Comparison of ENCODE assay signal across 13 cellular contexts in the genomic region with DNA sequence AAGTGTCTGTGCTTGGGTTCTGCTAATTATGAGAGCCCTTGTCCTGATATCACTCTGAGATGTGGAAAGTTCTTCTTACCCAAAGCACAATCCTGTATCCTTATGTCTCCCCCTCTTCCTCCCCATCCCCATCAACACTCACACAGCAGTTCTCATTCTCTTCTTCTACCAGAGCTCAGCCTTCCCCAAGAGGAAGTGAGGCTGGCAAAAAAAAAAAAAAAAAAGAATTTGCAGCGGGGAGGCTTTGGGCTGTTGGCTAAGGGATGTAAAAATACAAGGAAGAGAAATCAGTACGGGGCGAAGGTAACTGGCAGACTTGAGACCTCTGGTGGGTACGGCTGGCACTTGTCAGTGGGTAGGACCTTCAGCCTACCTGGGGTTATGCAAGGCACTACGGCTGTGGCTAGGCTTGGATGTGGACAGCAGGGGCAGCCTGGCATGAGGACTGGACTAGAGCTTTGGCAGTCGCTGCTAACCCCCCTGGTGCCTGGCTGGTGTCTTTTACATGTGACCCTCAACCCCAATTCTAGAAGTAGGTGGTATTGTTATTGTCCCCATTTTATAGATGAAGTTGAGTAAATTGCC. TPM values are rescaled to one million over a fixed set of nuclear protein-coding genes. Genes with fewer than 3 reads are reported as not detected.
A peak's percentile ranks its signal among the peaks of the same experiment; 100 is the strongest.
DNase-seq lines count a peak whose midpoint lies in the region; ATAC-seq and TF ChIP-seq lines count a peak whose summit lies in the region.
"Had no signal": no experiment of that assay in that cellular context is flagged by ENCODE, and none has a peak within 500 bp of the region (broad histone marks: within the 10 kb centered on the region; RNA-seq: fewer than 3 reads in every experiment).

No MANE protein-coding gene starts in this region.

- H3K27me3 ChIP-seq in Caco-2 (replicated peaks; ENCODE audit: control insufficient read depth, insufficient read depth, low read length) (no peaks in the 10 kb centered on the region), H7 (ENCODE audit: control insufficient read depth, insufficient read depth, low read length) (peaks cover 9% of the 10 kb centered on the region)
- H3K27me3 ChIP-seq: foreskin keratinocyte had no signal

- H3K27me3 Mint-ChIP-seq in Caco-2 (ENCODE audit: insufficient read depth, unreplicated experiment): no peaks in the 10 kb centered on the region

- ATAC-seq in GM21528 (IDR thresholded peaks at IDR 0.05; ENCODE audit: low FRiP score, unreplicated experiment): no peak
- ATAC-seq: foreskin keratinocyte; GM12878; stimulated activated effector memory CD8-positive, alpha-beta T cell treated with anti-CD3 and anti-CD28 coated beads, Interleukin-12 subunit alpha, Interleukin-12 subunit beta, amount 100 ng/mL, for 72 hours had no signal

- CTCF ChIA-PET in Caco-2 (lab: Charles Lee): interaction anchor here (0.7 to 1.0 kb wide), 2 partner anchors 40 to 344 kb away, joined by 3 read pairs; no protein-coding TSS in a partner anchor

- H3K4me3 Mint-ChIP-seq in Caco-2 (ENCODE audit: unreplicated experiment): no peak overlapping the region
- H3K4me3 Mint-ChIP-seq: stimulated activated effector memory CD8-positive, alpha-beta T cell treated with anti-CD3 and anti-CD28 coated beads, Interleukin-12 subunit alpha, Interleukin-12 subunit beta, amount 100 ng/mL, for 72 hours had no signal

- H3K27ac Mint-ChIP-seq in Caco-2 (ENCODE audit: unreplicated experiment): peak overlapping the region; percentile 64
- H3K27ac Mint-ChIP-seq: stimulated activated effector memory CD8-positive, alpha-beta T cell treated with anti-CD3 and anti-CD28 coated beads, Interleukin-12 subunit alpha, Interleukin-12 subunit beta, amount 100 ng/mL, for 72 hours had no signal

- DNase-seq in Caco-2 (no peak), mesenteric fat pad (ENCODE audit: low spot score) (peak; percentile 47), Ammon's horn (ENCODE audit: low spot score) (no peak), H4 (ENCODE audit: low spot score) (no peak), H7 (no peak)
- DNase-seq in activated CD8-positive, alpha-beta memory T cell treated with anti-CD3 and anti-CD28 coated beads, Interleukin-2, amount 50 U/mL, for 48 hours: peak; percentile 51
- DNase-seq: foreskin keratinocyte had no signal

- intact Hi-C loops in Caco-2 (cut with micrococcal nuclease; ENCODE audit: unreplicated experiment): loop anchor here (1.0 kb wide), 1 partner anchor 28 kb away; no protein-coding TSS in a partner anchor

- peaks cover 27% of the 10 kb centered on the region for H3K4me1 Mint-ChIP-seq in Caco-2 (ENCODE audit: low read depth, unreplicated experiment)

- H3K4me1 ChIP-seq in Caco-2: peaks cover 42% of the 10 kb centered on the region
- H3K4me1 ChIP-seq: foreskin keratinocyte had no signal

- no peak for TF ChIP-seq CTCF in C4-2B (conservative IDR thresholded peaks at IDR 0.05)
- TF ChIP-seq CTCF in Caco-2 (IDR thresholded peaks at IDR 0.05; ENCODE audit: insufficient read depth in 1 of 2, low read depth in 1 of 2, low read length in 1 of 2, severe bottlenecking in 1 of 2, unreplicated experiment in 1 of 2): no peak

- H3K9me3 ChIP-seq in Caco-2: no peaks in the 10 kb centered on the region

- H3K36me3 Mint-ChIP-seq in Caco-2 (ENCODE audit: insufficient read depth, unreplicated experiment): no peaks in the 10 kb centered on the region
- H3K36me3 Mint-ChIP-seq: stimulated activated effector memory CD8-positive, alpha-beta T cell treated with anti-CD3 and anti-CD28 coated beads, Interleukin-12 subunit alpha, Interleukin-12 subunit beta, amount 100 ng/mL, for 72 hours had no signal

- H3K27ac ChIP-seq in C4-2B: peak overlapping the region; percentile 66
- H3K27ac ChIP-seq: foreskin keratinocyte, KMS-11 had no signal

- POLR2A ChIA-PET in Caco-2 (lab: Charles Lee): interaction anchor here (0.7 kb wide), 1 partner anchor 18 kb away, joined by 8 read pairs; no protein-coding TSS in a partner anchor

- no TSS peak for BruUV-seq in Caco-2 (replicated peaks; lab: Mats Ljungman, UMichigan)

- no peaks in the 10 kb centered on the region for H3K36me3 ChIP-seq in Caco-2 (ENCODE audit: control insufficient read depth, insufficient read depth, low read length)
- no peaks in the 10 kb centered on the region for H3K36me3 ChIP-seq in H7 (replicated peaks; ENCODE audit: control insufficient read depth, insufficient read depth, low read length)

- H3K4me3 ChIP-seq in Caco-2 (ENCODE audit: low read depth, low read length) (no peak overlapping the region), H7 (ENCODE audit: insufficient read depth, low read depth, low read length) (no peak overlapping the region)
- H3K4me3 ChIP-seq: GM12878 had no signal

- H3K9me3 Mint-ChIP-seq in Caco-2 (ENCODE audit: unreplicated experiment): no peaks in the 10 kb centered on the region
- H3K9me3 Mint-ChIP-seq: stimulated activated effector memory CD8-positive, alpha-beta T cell treated with anti-CD3 and anti-CD28 coated beads, Interleukin-12 subunit alpha, Interleukin-12 subunit beta, amount 100 ng/mL, for 72 hours had no signal

RNA-seq across cellular contexts. Expression of gene VIPR1, which starts 5.4 kb away (rescaled TPM):
- total RNA-seq in Caco-2 (2022) (3.7 and 3.8 TPM in 2 replicates), mesenteric fat pad (2.4 TPM)
- not detected in 2 replicates for total RNA-seq in H4 (2014; rRNA removed; shearing (Covaris generic))
- 1.9 and 2.2 TPM in 2 replicates for total RNA-seq in H7 (2014; rRNA removed; shearing (Covaris generic))
- total RNA-seq: dermis microvascular lymphatic vessel endothelial cell had no signal

Comparison
In these comparisons a context has a peak if more than half of its experiments do, and no peak if none do; other contexts are left out.
1. DNase-seq: peak in activated CD8-positive, alpha-beta memory T cell treated with anti-CD3 and anti-CD28 coated beads, Interleukin-2, amount 50 U/mL, for 48 hours (single experiment) and mesenteric fat pad (single experiment); none in Caco-2 (0 of 2), Ammon's horn (single experiment), H4 (single experiment) and H7 (single experiment).